In genomic region chr11:64876226-64876750, GRCh38 we compare ENCODE assay signal across 10 cellular contexts. TPM values are rescaled to one million over a fixed set of nuclear protein-coding genes. Genes with fewer than 3 reads are reported as not detected.
DNase-seq lines count a peak whose midpoint lies in the region; ATAC-seq and TF ChIP-seq lines count a peak whose summit lies in the region.
"Had no signal": no experiment of that assay in that cellular context is flagged by ENCODE, and none has a peak within 500 bp of the region (broad histone marks: within the 10 kb centered on the region; RNA-seq: fewer than 3 reads in every experiment).

No MANE protein-coding gene starts in this region.

- peaks cover 4% of the 10 kb centered on the region for H3K4me1 ChIP-seq in iPS-15b (ENCODE audit: control insufficient read depth, insufficient read depth, low read length)

- H3K27ac ChIP-seq in HL-60 (replicated peaks) = peak overlapping the region; percentile 77

- peak overlapping the region; percentile 1 for H3K9ac ChIP-seq in iPS-15b (ENCODE audit: low read depth, low read length)

- no peaks in the 10 kb centered on the region for H3K9me3 ChIP-seq in iPS-15b (ENCODE audit: control insufficient read depth, insufficient read depth, low read length)

- peaks cover 11% of the 10 kb centered on the region for H3K36me3 ChIP-seq in iPS-15b (ENCODE audit: control insufficient read depth, insufficient read depth, low read length)

- no peaks in the 10 kb centered on the region for H3K27me3 Mint-ChIP-seq in activated T-helper 17 cell treated with anti-CD3 and anti-CD28 coated beads, Interleukin-2, amount 50 U/mL, for 72 hours

- no peaks in the 10 kb centered on the region for H3K9me3 Mint-ChIP-seq in activated T-helper 17 cell treated with anti-CD3 and anti-CD28 coated beads, Interleukin-2, amount 50 U/mL, for 72 hours
- H3K9me3 Mint-ChIP-seq in stimulated activated effector memory CD8-positive, alpha-beta T cell treated with anti-CD3 and anti-CD28 coated beads, Interleukin-12 subunit alpha, Interleukin-12 subunit beta, amount 100 ng/mL, for 72 hours = no peaks in the 10 kb centered on the region

- ATAC-seq in activated T-helper 17 cell treated with anti-CD3 and anti-CD28 coated beads, Interleukin-2, amount 50 U/mL, for 72 hours (replicated peaks) = peak; percentile 44
- peak; percentile 47 for ATAC-seq in stimulated activated effector memory CD8-positive, alpha-beta T cell treated with anti-CD3 and anti-CD28 coated beads, Interleukin-12 subunit alpha, Interleukin-12 subunit beta, amount 100 ng/mL, for 72 hours
- no peak for ATAC-seq in GM18868 (IDR thresholded peaks at IDR 0.05; ENCODE audit: unreplicated experiment)

- DNase-seq in HL-60 (ENCODE audit: low read depth in 1 of 2, low spot score in 1 of 2) (no peak), NCI-H510A (lab: John Stamatoyannopoulos, UW) (no peak), NCI-H2196 treated with DMSO at 0.1 percent for 48 hours (lab: John Stamatoyannopoulos, UW; ENCODE audit: unreplicated experiment) (no peak), AG08395 (ENCODE audit: low spot score) (no peak)
- no peak for DNase-seq in stimulated activated effector memory CD8-positive, alpha-beta T cell treated with anti-CD3 and anti-CD28 coated beads, Interleukin-12 subunit alpha, Interleukin-12 subunit beta, amount 100 ng/mL, for 72 hours (ENCODE audit: low spot score in 2 of 2)

- H3K4me1 Mint-ChIP-seq in activated T-helper 17 cell treated with anti-CD3 and anti-CD28 coated beads, Interleukin-2, amount 50 U/mL, for 72 hours = peaks cover 59% of the 10 kb centered on the region
- peaks cover 85% of the 10 kb centered on the region for H3K4me1 Mint-ChIP-seq in stimulated activated effector memory CD8-positive, alpha-beta T cell treated with anti-CD3 and anti-CD28 coated beads, Interleukin-12 subunit alpha, Interleukin-12 subunit beta, amount 100 ng/mL, for 72 hours

- H3K27me3 ChIP-seq in HL-60 (ENCODE audit: insufficient read depth, poor library complexity, severe bottlenecking) = no peaks in the 10 kb centered on the region
- no peaks in the 10 kb centered on the region for H3K27me3 ChIP-seq in iPS-15b (ENCODE audit: control insufficient read depth, insufficient read depth, low read length)

- H3K27ac Mint-ChIP-seq in activated T-helper 17 cell treated with anti-CD3 and anti-CD28 coated beads, Interleukin-2, amount 50 U/mL, for 72 hours = peak overlapping the region; percentile 89
- H3K27ac Mint-ChIP-seq in stimulated activated effector memory CD8-positive, alpha-beta T cell treated with anti-CD3 and anti-CD28 coated beads, Interleukin-12 subunit alpha, Interleukin-12 subunit beta, amount 100 ng/mL, for 72 hours = peak overlapping the region; percentile 92

- TF ChIP-seq CTCF in HL-60 (IDR thresholded peaks at IDR 0.05; ENCODE audit: insufficient read depth, low read length) = no peak

- peaks cover 69% of the 10 kb centered on the region for H3K36me3 Mint-ChIP-seq in activated T-helper 17 cell treated with anti-CD3 and anti-CD28 coated beads, Interleukin-2, amount 50 U/mL, for 72 hours (ENCODE audit: low read depth)
- peaks cover 84% of the 10 kb centered on the region for H3K36me3 Mint-ChIP-seq in stimulated activated effector memory CD8-positive, alpha-beta T cell treated with anti-CD3 and anti-CD28 coated beads, Interleukin-12 subunit alpha, Interleukin-12 subunit beta, amount 100 ng/mL, for 72 hours

- H3K4me3 Mint-ChIP-seq in activated T-helper 17 cell treated with anti-CD3 and anti-CD28 coated beads, Interleukin-2, amount 50 U/mL, for 72 hours = peak overlapping the region; percentile 99
- peak overlapping the region; percentile 95 for H3K4me3 Mint-ChIP-seq in stimulated activated effector memory CD8-positive, alpha-beta T cell treated with anti-CD3 and anti-CD28 coated beads, Interleukin-12 subunit alpha, Interleukin-12 subunit beta, amount 100 ng/mL, for 72 hours

- H3K4me3 ChIP-seq in HL-60 (replicated peaks; ENCODE audit: insufficient read depth, low read length) (peak overlapping the region; percentile 86), iPS-15b (ENCODE audit: low read depth, low read length) (peak overlapping the region; percentile 8)

RNA-seq across cellular contexts. Expression of gene EHD1, which starts 2.1 kb away (rescaled TPM):
- total RNA-seq in activated T-helper 17 cell treated with anti-CD3 and anti-CD28 coated beads, Interleukin-2, amount 50 U/mL, for 72 hours = 100 to 1,000 TPM in 1 of 2 donors, 10 to 100 TPM in 1; 96.5 to 107 TPM

RNA-seq across cellular contexts. Expression of gene CDC42BPG, which starts 31.8 kb away (rescaled TPM):
- under 1 TPM; 0.37 to 0.71 TPM for total RNA-seq in activated T-helper 17 cell treated with anti-CD3 and anti-CD28 coated beads, Interleukin-2, amount 50 U/mL, for 72 hours

RNA-seq across cellular contexts. Expression of gene ATG2A, which starts 40.7 kb away (rescaled TPM):
- total RNA-seq in activated T-helper 17 cell treated with anti-CD3 and anti-CD28 coated beads, Interleukin-2, amount 50 U/mL, for 72 hours = 10 to 100 TPM; 20.9 to 23.1 TPM

RNA-seq across cellular contexts. Expression of gene PPP2R5B, which starts 48.2 kb away (rescaled TPM):
- 10 to 100 TPM; 14.6 to 43.0 TPM for total RNA-seq in activated T-helper 17 cell treated with anti-CD3 and anti-CD28 coated beads, Interleukin-2, amount 50 U/mL, for 72 hours

RNA-seq across cellular contexts. Expression of gene GPHA2, which starts 59.4 kb away (rescaled TPM):
- under 1 TPM in 1 of 2 donors, not detected in 1; 0.43 TPM for total RNA-seq in activated T-helper 17 cell treated with anti-CD3 and anti-CD28 coated beads, Interleukin-2, amount 50 U/mL, for 72 hours
- total RNA-seq: dermis microvascular lymphatic vessel endothelial cell, subcutaneous adipose tissue had no signal
